ENCODE assay signal across 24 cellular contexts in the genomic region with DNA sequence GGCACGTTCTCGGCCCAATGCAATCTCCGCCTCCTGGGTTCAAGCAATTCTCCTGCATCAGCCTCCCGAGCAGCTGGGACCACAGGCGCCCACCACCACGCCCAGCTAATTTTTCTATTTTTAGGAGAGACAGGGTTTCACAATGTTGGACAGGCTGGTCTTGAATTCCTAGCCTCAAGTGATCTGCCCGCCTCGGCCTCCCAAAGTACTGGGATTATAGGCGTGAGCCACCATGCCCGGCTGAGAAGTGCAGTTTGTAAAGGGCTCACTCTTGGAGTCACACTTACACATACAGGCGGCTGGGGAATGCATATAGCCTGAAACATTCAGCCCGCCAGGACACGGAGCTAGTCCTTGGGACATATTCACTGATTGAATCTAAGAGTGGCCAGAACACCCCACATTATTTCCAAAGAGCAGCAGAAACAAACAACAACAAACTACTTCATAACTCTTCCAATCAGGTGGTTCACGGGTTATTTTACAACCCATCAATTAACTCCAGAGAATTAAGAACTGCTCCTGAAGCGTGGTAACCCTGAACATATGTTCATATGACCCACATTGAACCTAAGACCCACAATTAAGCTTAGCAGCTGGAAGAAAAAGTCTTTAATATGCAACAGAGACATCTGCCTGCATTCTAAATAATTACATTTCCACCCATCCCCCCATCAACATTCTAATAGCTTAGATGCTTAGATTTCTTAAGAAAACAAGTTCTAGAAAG. TPM values are rescaled to one million over a fixed set of nuclear protein-coding genes. Genes with fewer than 3 reads are reported as not detected.
DNase-seq lines count a peak whose midpoint lies in the region; ATAC-seq, FAIRE-seq and TF ChIP-seq lines count a peak whose summit lies in the region.
"Had no signal": no experiment of that assay in that cellular context is flagged by ENCODE, and none has a peak within 500 bp of the region (broad histone marks: within the 10 kb centered on the region; RNA-seq: fewer than 3 reads in every experiment).

No MANE protein-coding gene starts in this region.

- H3K27me3 ChIP-seq in H9 (ENCODE audit: insufficient read depth, low read length) = no peaks in the 10 kb centered on the region
- H3K27me3 ChIP-seq: BLaER1, brain microvascular endothelial cell, vagina had no signal

- H4K5ac ChIP-seq in H9 (ENCODE audit: insufficient read length, low read depth, low read length) = no peak overlapping the region

- H3K9me3 Mint-ChIP-seq in H9 (no peaks in the 10 kb centered on the region), chondrocyte (ENCODE audit: low read depth) (no peaks in the 10 kb centered on the region), osteocyte (ENCODE audit: unreplicated experiment) (no peaks in the 10 kb centered on the region)
- H3K9me3 Mint-ChIP-seq: activated T-cell treated with anti-CD3 and anti-CD28 coated beads, Interleukin-2, amount 50 U/mL, for 4 hours; T-cell had no signal

- no peak overlapping the region for H2BK20ac ChIP-seq in H9 (ENCODE audit: low read depth, low read length, poor library complexity, severe bottlenecking)

- no peaks in the 10 kb centered on the region for H4K20me1 ChIP-seq in H9 (ENCODE audit: control insufficient read depth, insufficient read depth, insufficient read length)

- H3K27me3 Mint-ChIP-seq in H9 (ENCODE audit: low read depth) (no peaks in the 10 kb centered on the region), chondrocyte (ENCODE audit: low read depth) (no peaks in the 10 kb centered on the region), osteocyte (ENCODE audit: unreplicated experiment) (no peaks in the 10 kb centered on the region)
- H3K27me3 Mint-ChIP-seq: activated naive CD8-positive, alpha-beta T cell; T-cell had no signal

- H3K27ac ChIP-seq in H9 (ENCODE audit: insufficient read length, low read depth, low read length) = no peak overlapping the region
- H3K27ac ChIP-seq: BLaER1, brain microvascular endothelial cell, parathyroid adenoma, vagina had no signal

- no peak overlapping the region for H2AK5ac ChIP-seq in H9 (ENCODE audit: insufficient read length, low read length)

- H2BK12ac ChIP-seq in H9 (ENCODE audit: insufficient read length, low read depth, low read length) = no peak overlapping the region

- no CpG with 5 or more reads among the region's 15 CpGs for WGBS in H9 (ENCODE audit: extremely low coverage, insufficient read length, low lambda C conversion rate)

- no peaks in the 10 kb centered on the region for H3K79me2 ChIP-seq in H9 (ENCODE audit: insufficient read depth, low read length)

- no peak overlapping the region for H3K9ac ChIP-seq in H9 (ENCODE audit: extremely low read depth, insufficient read length, low read length)
- H3K9ac ChIP-seq: BLaER1, parathyroid adenoma had no signal

- H3K4me2 ChIP-seq in H9 (ENCODE audit: insufficient read depth, insufficient read length, low read length) = no peak overlapping the region
- H3K4me2 ChIP-seq: BLaER1 had no signal

- no peaks in the 10 kb centered on the region for H3K4me1 ChIP-seq in H9 (ENCODE audit: insufficient read depth, low read length)

- no peak for ATAC-seq in GM18502 (IDR thresholded peaks at IDR 0.05; ENCODE audit: poor library complexity, unreplicated experiment)
- ATAC-seq: activated T-cell treated with anti-CD3 and anti-CD28 coated beads, Interleukin-2, amount 50 U/mL, for 4 hours; left ventricle myocardium superior; T-cell had no signal

- no peak overlapping the region for H3K18ac ChIP-seq in H9 (ENCODE audit: insufficient read length, low read depth, low read length)

- H3K36me3 Mint-ChIP-seq in H9 (ENCODE audit: insufficient read depth in 1 of 3, low read depth in 3 of 3) = peaks cover 12 to 61% (median 56%) of the 10 kb centered on the region in 3 experiments; a peak in 6 of 7 replicates
- H3K36me3 Mint-ChIP-seq in chondrocyte (ENCODE audit: low read depth) = peaks cover 61% of the 10 kb centered on the region
- peaks cover 52% of the 10 kb centered on the region for H3K36me3 Mint-ChIP-seq in osteocyte (ENCODE audit: unreplicated experiment)

- H4K8ac ChIP-seq in H9 (replicated peaks; ENCODE audit: insufficient read length, low read depth, low read length) = no peak overlapping the region

- in situ Hi-C loops in KBM-7 (cut with MboI; ENCODE audit: low pct_unique_long_range_greater_than_20kb, low sequenced_read_pairs) = no loop called here

- H3T11ph ChIP-seq in H9 (ENCODE audit: low read length) = no peak overlapping the region

- H3K27ac Mint-ChIP-seq in H9 (0 out of 7 replicates have a peak overlapping the region, but pooled peaks of 2 of the 3 experiments have one; percentile 73 to 81), chondrocyte (ENCODE audit: unreplicated experiment) (peak overlapping the region; percentile 99), osteocyte (ENCODE audit: unreplicated experiment) (peak overlapping the region; percentile 99)
- H3K27ac Mint-ChIP-seq: activated naive CD8-positive, alpha-beta T cell; T-cell had no signal

- H3K79me1 ChIP-seq in H9 (ENCODE audit: insufficient read depth, low read depth, low read length, poor library complexity, severe bottlenecking) = no peaks in the 10 kb centered on the region

- no peak overlapping the region for H2BK15ac ChIP-seq in H9 (ENCODE audit: low read depth, low read length)

- DNase-seq in D721Med (ENCODE audit: insufficient read length, low spot score) = peak; percentile 91
- no peak for DNase-seq in H9
- DNase-seq in chondrocyte (ENCODE audit: low spot score) = no peak
- DNase-seq in osteocyte (ENCODE audit: extremely low spot score, unreplicated experiment) = no peak
- no peak for DNase-seq in AG08395 (ENCODE audit: low spot score)
- DNase-seq in KBM-7 = no peak
- DNase-seq: activated CD4-positive, alpha-beta T cell treated with anti-CD3 and anti-CD28 coated beads, Interleukin-2, amount 50 U/mL, for 1 hour; activated T-cell treated with anti-CD3 and anti-CD28 coated beads, Interleukin-2, amount 50 U/mL, for 4 hours; brain microvascular endothelial cell; dermis blood vessel endothelial cell; left ventricle myocardium superior; MM.1S; NCI-H1930; NCI-H510A treated with DMSO at 0.1 percent for 48 hours; SHP77; stimulated activated CD4-positive, alpha-beta T cell treated with anti-CD3 and anti-CD28 coated beads, Interleukin-4, amount 100 ng/mL, for 4 hours; substantia nigra; T-cell had no signal

- no peaks in the 10 kb centered on the region for H3K23me2 ChIP-seq in H9 (ENCODE audit: insufficient read length, low read depth, low read length, poor library complexity, severe bottlenecking)

- peak; percentile 95 for FAIRE-seq in D721Med (lab: Jason Lieb, UNC)
- FAIRE-seq: GM12891 had no signal

- H3K9me3 ChIP-seq in H9 (ENCODE audit: control insufficient read depth, low read depth, low read length) = no peaks in the 10 kb centered on the region
- H3K9me3 ChIP-seq: BLaER1, vagina had no signal

- no peak overlapping the region for H3K56ac ChIP-seq in H9 (ENCODE audit: insufficient read length, low read depth, low read length)

- H3K23ac ChIP-seq in H9 (ENCODE audit: insufficient read length, low read depth, low read length) = no peak overlapping the region

- H3K14ac ChIP-seq in H9 (ENCODE audit: insufficient read depth, low read length) = no peak overlapping the region

- H2BK5ac ChIP-seq in H9 (ENCODE audit: insufficient read length, low read length) = no peak overlapping the region

- H3K4me3 Mint-ChIP-seq in H9 (no peak overlapping the region), chondrocyte (ENCODE audit: unreplicated experiment) (no peak overlapping the region), osteocyte (ENCODE audit: unreplicated experiment) (no peak overlapping the region)
- H3K4me3 Mint-ChIP-seq: activated naive CD8-positive, alpha-beta T cell; activated T-cell treated with anti-CD3 and anti-CD28 coated beads, Interleukin-2, amount 50 U/mL, for 4 hours; T-cell had no signal

- no peak overlapping the region for H2BK120ac ChIP-seq in H9 (ENCODE audit: low read depth, low read length, poor library complexity, severe bottlenecking)

- H3K4ac ChIP-seq in H9 (ENCODE audit: low read depth, low read length) = no peak overlapping the region

- no peak overlapping the region for H2AFZ ChIP-seq in H9 (ENCODE audit: low read length)
- H2AFZ ChIP-seq: parathyroid adenoma had no signal

- no peak overlapping the region for H4K91ac ChIP-seq in H9 (ENCODE audit: insufficient read length, low read depth, low read length)

- TF ChIP-seq CTCF in D721Med (IDR thresholded peaks at IDR 0.05; ENCODE audit: insufficient read depth, missing control alignments) (no peak), H9 (conservative IDR thresholded peaks at IDR 0.05) (no peak), chondrocyte (IDR thresholded peaks at IDR 0.05) (no peak), osteocyte (IDR thresholded peaks at IDR 0.05) (no peak)

- peaks cover 3 to 11% of the 10 kb centered on the region in 2 experiments for H3K4me1 Mint-ChIP-seq in H9
- H3K4me1 Mint-ChIP-seq in chondrocyte (ENCODE audit: low read depth) = peaks cover 82% of the 10 kb centered on the region
- H3K4me1 Mint-ChIP-seq in osteocyte (ENCODE audit: unreplicated experiment) = peaks cover 46% of the 10 kb centered on the region

RNA-seq across cellular contexts. Expression of a gene that starts 49.2 kb away (rescaled TPM):
- 21.8 and 24.0 TPM in 2 replicates for total RNA-seq in H9 (2021)
- 125 to 138 TPM (median 127 TPM) in 3 replicates for total RNA-seq in chondrocyte
- total RNA-seq in osteocyte = 96.9 and 109 TPM in 2 replicates
